ENCODE assay signal across 11 cellular contexts in the genomic region with DNA sequence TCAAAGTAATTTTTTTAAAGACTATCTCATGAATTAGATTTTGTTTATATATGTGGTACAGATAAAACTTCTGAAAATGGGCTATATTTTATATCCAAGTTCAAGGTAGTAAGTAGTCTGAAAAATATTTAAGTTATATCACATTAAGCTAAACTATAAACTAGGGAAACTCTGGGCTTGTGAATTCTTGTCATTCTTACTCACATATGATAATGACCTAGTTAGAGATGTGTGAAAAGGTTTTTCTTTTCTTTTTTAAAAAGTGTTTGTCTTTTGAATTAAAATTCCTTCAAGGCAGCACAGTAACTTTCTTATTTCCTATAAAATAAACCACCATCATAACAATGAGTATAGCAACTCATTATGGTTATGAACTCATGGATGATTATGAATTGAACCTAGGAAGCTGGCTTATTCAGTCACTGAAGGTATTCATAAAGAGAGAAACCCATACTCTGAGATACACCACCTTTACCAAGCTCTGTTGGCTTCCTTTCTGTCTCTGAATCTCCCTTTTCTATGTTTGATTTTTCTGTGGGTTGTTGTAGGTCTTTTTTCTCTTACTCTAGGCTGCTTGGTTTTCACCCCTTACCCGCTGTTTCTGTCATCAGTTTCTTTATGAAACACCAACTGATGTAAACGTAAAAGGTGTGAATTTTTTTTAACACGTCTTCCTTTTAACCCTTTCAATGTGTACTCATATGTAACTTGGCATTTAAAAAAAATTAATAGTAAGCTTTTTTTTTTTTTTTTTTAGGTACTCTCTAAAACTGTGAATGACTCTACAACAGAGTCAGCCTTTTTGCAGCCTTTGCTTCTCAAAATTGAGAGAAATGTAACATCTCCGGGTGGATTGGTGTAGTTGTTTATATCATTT. TPM values are rescaled to one million over a fixed set of nuclear protein-coding genes. Genes with fewer than 3 reads are reported as not detected.
DNase-seq lines count a peak whose midpoint lies in the region; ATAC-seq, FAIRE-seq and TF ChIP-seq lines count a peak whose summit lies in the region.
"Had no signal": no experiment of that assay in that cellular context is flagged by ENCODE, and none has a peak within 500 bp of the region (broad histone marks: within the 10 kb centered on the region; RNA-seq: fewer than 3 reads in every experiment).

No MANE protein-coding gene starts in this region.

- H3K4me3 ChIP-seq in GM12878 = no peak overlapping the region; the same call in 1 of the 2 replicates
- no peak overlapping the region for H3K4me3 ChIP-seq in aorta (ENCODE audit: low read length in 2 of 2)

- peak overlapping the region in 1 of 3 experiments; percentile 81; a peak in 1 of 7 replicates for H3K27ac Mint-ChIP-seq in H9
- H3K27ac Mint-ChIP-seq: nephron had no signal

- no peak overlapping the region for H3K4me3 Mint-ChIP-seq in H9
- H3K4me3 Mint-ChIP-seq: nephron had no signal

- RAD21 ChIA-PET in GM12878 (lab: Charles Lee; ENCODE audit: unreplicated experiment) = interaction anchor here (0.7 to 3.1 kb wide), 17 partner anchors 10 to 343 kb away, joined by 3 to 21 read pairs (median 5); partner anchors contain the start of gene IL23R

- BruUV-seq in GM12878 (replicated peaks; lab: Mats Ljungman, UMichigan) = no TSS peak

- no peaks in the 10 kb centered on the region; the same call in 2 of the 3 replicates for H3K9me3 ChIP-seq in GM12878 (replicated peaks; ENCODE audit: control insufficient read depth, insufficient read depth, low read length)
- H3K9me3 ChIP-seq in aorta (ENCODE audit: control insufficient read depth, low read length) = no peaks in the 10 kb centered on the region
- H3K9me3 ChIP-seq in H9 (ENCODE audit: control insufficient read depth, low read depth, low read length) = no peaks in the 10 kb centered on the region

- TF ChIP-seq EP300 in GM12878 (IDR thresholded peaks at IDR 0.05; ENCODE audit: borderline replicate concordance in 1 of 2, control insufficient read depth in 1 of 2, low read depth in 2 of 2, low read length in 2 of 2) = peak; percentile 99

- no peak overlapping the region for H3K23ac ChIP-seq in H9 (ENCODE audit: insufficient read length, low read depth, low read length)

- peak; percentile 17; the same call in 1 of the 2 replicates for TF ChIP-seq RAD21 in GM12878 (IDR thresholded peaks at IDR 0.05; ENCODE audit: insufficient read depth, low read depth, low read length)

- peak overlapping the region; percentile 46; the same call in 1 of the 2 replicates for H2AFZ ChIP-seq in GM12878 (ENCODE audit: control insufficient read depth, low read depth, low read length)
- H2AFZ ChIP-seq in H9 (ENCODE audit: low read length) = no peak overlapping the region

- no peak for TF ChIP-seq CTCF in GM20000 (IDR thresholded peaks at IDR 0.05; ENCODE audit: extremely low read depth, missing control alignments)
- no peak for TF ChIP-seq CTCF in GM12878 (IDR thresholded peaks at IDR 0.05 in 2 of 3, conservative IDR thresholded peaks at IDR 0.05 in 1 of 3; ENCODE audit: control insufficient read depth in 2 of 3, extremely low read depth in 1 of 3, insufficient read depth in 1 of 3, low read depth in 3 of 3, low read length in 3 of 3)
- no peak for TF ChIP-seq CTCF in H9 (conservative IDR thresholded peaks at IDR 0.05)

- H3K9me3 Mint-ChIP-seq in H9 = no peaks in the 10 kb centered on the region
- H3K9me3 Mint-ChIP-seq: nephron had no signal

- no peak overlapping the region for H2BK12ac ChIP-seq in H9 (ENCODE audit: insufficient read length, low read depth, low read length)

- peaks cover 22 to 28% of the 10 kb centered on the region in 2 experiments for H3K4me1 Mint-ChIP-seq in H9
- H3K4me1 Mint-ChIP-seq: nephron had no signal

- H3K9ac ChIP-seq in GM12878 (ENCODE audit: control insufficient read depth, insufficient read depth, low read length) (peak overlapping the region; percentile 15; the same call in 1 of the 2 replicates), H9 (ENCODE audit: extremely low read depth, insufficient read length, low read length) (no peak overlapping the region)

- peak; percentile 76 for FAIRE-seq in GM12878 (lab: Jason Lieb, UNC)

- H4K20me1 ChIP-seq in GM12878 (ENCODE audit: control insufficient read depth, insufficient read depth) (no peaks in the 10 kb centered on the region), H9 (ENCODE audit: control insufficient read depth, insufficient read depth, insufficient read length) (no peaks in the 10 kb centered on the region)

- peak overlapping the region; percentile 83 for H3K27ac ChIP-seq in GM12878 (ENCODE audit: control insufficient read depth, insufficient read depth)
- no peak overlapping the region for H3K27ac ChIP-seq in aorta (ENCODE audit: low read depth in 1 of 2, low read length in 2 of 2)
- no peak overlapping the region for H3K27ac ChIP-seq in H9 (ENCODE audit: insufficient read length, low read depth, low read length)

- no peak overlapping the region for H4K8ac ChIP-seq in H9 (replicated peaks; ENCODE audit: insufficient read length, low read depth, low read length)

- no peaks in the 10 kb centered on the region for H3K36me3 ChIP-seq in GM12878 (ENCODE audit: control insufficient read depth in 2 of 2, insufficient read depth in 2 of 2, low read length in 1 of 2)
- H3K36me3 ChIP-seq in aorta (ENCODE audit: control insufficient read depth in 1 of 2, insufficient read depth in 2 of 2, low read length in 1 of 2) = no peaks in the 10 kb centered on the region

- H3K14ac ChIP-seq in H9 (ENCODE audit: insufficient read depth, low read length) = no peak overlapping the region

- POLR2A ChIA-PET in GM12878 (lab: Charles Lee) = interaction anchor here (0.6 to 1.1 kb wide), 8 partner anchors 10 to 434 kb away, joined by 3 to 7 read pairs (median 3); partner anchors contain the start of gene IL23R

- no peaks in the 10 kb centered on the region for H3K79me1 ChIP-seq in H9 (ENCODE audit: insufficient read depth, low read depth, low read length, poor library complexity, severe bottlenecking)

- peaks cover 0 to 2% of the 10 kb centered on the region in 2 experiments; a peak in 1 of 4 replicates for H3K27me3 ChIP-seq in GM12878 (replicated peaks in 1 of 2; ENCODE audit: control insufficient read depth in 2 of 2, insufficient read depth in 2 of 2, low read length in 1 of 2)
- H3K27me3 ChIP-seq in aorta (ENCODE audit: control insufficient read depth in 1 of 2, insufficient read depth in 2 of 2, low read length in 1 of 2) = no peaks in the 10 kb centered on the region
- no peaks in the 10 kb centered on the region for H3K27me3 ChIP-seq in H9 (ENCODE audit: insufficient read depth, low read length)

- H3K79me2 ChIP-seq in GM12878 (ENCODE audit: control insufficient read depth, insufficient read depth, low read length) (no peaks in the 10 kb centered on the region), H9 (ENCODE audit: insufficient read depth, low read length) (no peaks in the 10 kb centered on the region)

- H2BK5ac ChIP-seq in H9 (ENCODE audit: insufficient read length, low read length) = no peak overlapping the region

- no peak overlapping the region for H2AK5ac ChIP-seq in H9 (ENCODE audit: insufficient read length, low read length)

- no peaks in the 10 kb centered on the region for H3K23me2 ChIP-seq in H9 (ENCODE audit: insufficient read length, low read depth, low read length, poor library complexity, severe bottlenecking)

- SMC1A ChIA-PET in GM12878 (lab: Charles Lee; ENCODE audit: uncharacterized antibody, unreplicated experiment) = interaction anchor here (0.6 to 6.0 kb wide), 19 partner anchors 12 to 404 kb away, joined by 3 to 57 read pairs (median 3); partner anchors contain the start of gene SLC35D1

- H3K4me1 ChIP-seq in GM12878 (ENCODE audit: control insufficient read depth, insufficient read depth, low read length) (peaks cover 51% of the 10 kb centered on the region), aorta (ENCODE audit: control insufficient read depth in 1 of 2, insufficient read depth in 2 of 2, low read length in 2 of 2) (no peaks in the 10 kb centered on the region), H9 (ENCODE audit: insufficient read depth, low read length) (no peaks in the 10 kb centered on the region)

- no peak overlapping the region for H3K4ac ChIP-seq in H9 (ENCODE audit: low read depth, low read length)

- H4K91ac ChIP-seq in H9 (ENCODE audit: insufficient read length, low read depth, low read length) = no peak overlapping the region

- no peak overlapping the region for H2BK15ac ChIP-seq in H9 (ENCODE audit: low read depth, low read length)

- peak overlapping the region; percentile 30 for H3K4me2 ChIP-seq in GM12878 (ENCODE audit: control insufficient read depth, insufficient read depth)
- H3K4me2 ChIP-seq in H9 (ENCODE audit: insufficient read depth, insufficient read length, low read length) = no peak overlapping the region

- no peak overlapping the region for H2BK120ac ChIP-seq in H9 (ENCODE audit: low read depth, low read length, poor library complexity, severe bottlenecking)

- no peak for TF ChIP-seq POLR2A in GM12878 (IDR thresholded peaks at IDR 0.05; ENCODE audit: low read depth, low read length)

- in situ Hi-C loops in GM12878 (cut with MboI) = loop anchor here (10.0 to 25.0 kb wide), 2 partner anchors 422 to 1046 kb away; no protein-coding TSS in a partner anchor

- intact Hi-C loops in GM12878 (cut with micrococcal nuclease; ENCODE audit: unreplicated experiment) (loop anchor here (5.0 to 10.0 kb wide), 5 partner anchors 161 to 1048 kb away; partner anchors contain the start of gene GADD45A), aorta (cut with DNase I) (no loop called here)

- H3K18ac ChIP-seq in H9 (ENCODE audit: insufficient read length, low read depth, low read length) = no peak overlapping the region

- H3K56ac ChIP-seq in H9 (ENCODE audit: insufficient read length, low read depth, low read length) = no peak overlapping the region

- CTCF ChIA-PET in GM12878 (lab: Yijun Ruan, JAX) = interaction anchor here (0.6 to 3.6 kb wide), 17 partner anchors 8 to 338 kb away, joined by 3 to 31 read pairs (median 3); no protein-coding TSS in a partner anchor

- H3K27me3 Mint-ChIP-seq in H9 (ENCODE audit: low read depth) = peaks cover 28% of the 10 kb centered on the region

- no peaks in the 10 kb centered on the region for H3K36me3 Mint-ChIP-seq in H9 (ENCODE audit: insufficient read depth in 1 of 3, low read depth in 3 of 3)

- DNase-seq in GM20000 (ENCODE audit: low spot score) (peak; percentile 64), GM12878 (ENCODE audit: low read depth, low spot score) (peak; percentile 91), aorta (no peak), hypothalamus (lab: John Stamatoyannopoulos, UW) (no peak), H9 (no peak), middle frontal gyrus (ENCODE audit: extremely low spot score, low spot score) (no peak)
- DNase-seq: foreskin fibroblast had no signal

- no peak overlapping the region for H2BK20ac ChIP-seq in H9 (ENCODE audit: low read depth, low read length, poor library complexity, severe bottlenecking)

- peak; percentile 93 for ATAC-seq in GM18502 (IDR thresholded peaks at IDR 0.05; ENCODE audit: poor library complexity, unreplicated experiment)
- ATAC-seq in HG03103 (IDR thresholded peaks at IDR 0.05; ENCODE audit: low read depth, unreplicated experiment) = peak; percentile 76
- ATAC-seq in GM12878 = peak; percentile 97
- ATAC-seq in aorta (ENCODE audit: low FRiP score) = no peak

- H4K5ac ChIP-seq in H9 (ENCODE audit: insufficient read length, low read depth, low read length) = no peak overlapping the region

- no peak overlapping the region for H3T11ph ChIP-seq in H9 (ENCODE audit: low read length)

- 1% methylated on average over 4 of the region's 4 CpGs for WGBS in GM12878 (ENCODE audit: insufficient coverage, insufficient replicate concordance, low lambda C conversion rate, missing lambda C conversion rate)
- WGBS in aorta, 2 donors = 59 to 63% methylated on average over 4 of the region's 4 CpGs
- WGBS in H9 (ENCODE audit: extremely low coverage, insufficient read length, low lambda C conversion rate) = no CpG with 5 or more reads among the region's 4 CpGs

RNA-seq across cellular contexts. Expression of gene IL12RB2, which starts 25.2 kb away (rescaled TPM):
- total RNA-seq in GM12878 (2013; cell fraction: nucleolus; rRNA removed) = 1.1 and 1.7 TPM in 2 replicates
- total RNA-seq in GM12878 (2014; rRNA removed) (0.85 and 1.1 TPM in 2 replicates), GM12878 (2014; rRNA removed; fragmentation: Illumina TruSeq; extraction: Trizol) (0.60 and 1.1 TPM in 2 replicates), GM12878 (2021) (0.54 and 0.61 TPM in 2 replicates), aorta (1 to 10 TPM in 1 of 2 donors, under 1 TPM in 1; 0.88 to 5.3 TPM), H9 (2021) (0.77 and 0.88 TPM in 2 replicates)
- polyA plus RNA-seq in GM12878 (2011; ENCODE audit: low read depth) = 4.2 TPM
- polyA plus RNA-seq in GM12878 (2011; rRNA removed) (0.15 and 0.27 TPM in 2 replicates), GM12878 (2014; fragmentation: Illumina TruSeq; extraction: Trizol) (0.73 and 1.1 TPM in 2 replicates), GM12878 (2014; fragmentation: Nextera tagmentation; extraction: Ambion mirVana) (under 1 TPM in 1 of 2 experiments, not detected in 1; 0.24 TPM), GM12878 (2014; rRNA removed) (0.24 and 0.96 TPM in 2 replicates), GM12878 (2016; fragmentation: Nextera tagmentation; extraction: Ambion mirVana) (under 1 TPM; 0.52 to 0.69 TPM), aorta (under 1 TPM in 1 of 2 donors, not detected in 1; 0.08 TPM)
- 0.12 and 0.25 TPM in 2 replicates for polyA plus RNA-seq in GM12878 (2011; cell fraction: cytosol; rRNA removed)
- polyA plus RNA-seq in GM12878 (2011; cell fraction: nucleus; rRNA removed) = 0.64 and 0.92 TPM in 2 replicates
- polyA plus RNA-seq in GM12878 (2012) = 5.9 and 11.1 TPM in 2 replicates
- polyA minus RNA-seq in GM12878 (2011; rRNA and poly(A)+ RNA removed) = 0.41 and 0.73 TPM in 2 replicates
- polyA minus RNA-seq in GM12878 (2011; cell fraction: cytosol; rRNA and poly(A)+ RNA removed) = not detected in 2 replicates
- polyA minus RNA-seq in GM12878 (2011; cell fraction: nucleus; rRNA and poly(A)+ RNA removed) = 0.36 and 0.86 TPM in 2 replicates
- total RNA-seq: LHCN-M2 had no signal

Comparison
In these comparisons a context has a peak if more than half of its experiments do, and no peak if none do; other contexts are left out.
1. DNase-seq: peak in GM20000 (single experiment) and GM12878 (single experiment); none in aorta (0 of 2), hypothalamus (0 of 51), H9 (single experiment) and middle frontal gyrus (single experiment).